ENCODE assay signal across 12 cellular contexts in genomic region chr17:82836823-82837357, GRCh38. TPM values are rescaled to one million over a fixed set of nuclear protein-coding genes. Genes with fewer than 3 reads are reported as not detected.
DNase-seq lines count a peak whose midpoint lies in the region; ATAC-seq, FAIRE-seq and TF ChIP-seq lines count a peak whose summit lies in the region.
"Had no signal": no experiment of that assay in that cellular context is flagged by ENCODE, and none has a peak within 500 bp of the region (broad histone marks: within the 10 kb centered on the region; RNA-seq: fewer than 3 reads in every experiment).

No MANE protein-coding gene starts in this region.

- H2AFZ ChIP-seq in keratinocyte (ENCODE audit: control insufficient read depth, low read length): no peak overlapping the region

- no peak overlapping the region for H3K4me2 ChIP-seq in keratinocyte (ENCODE audit: control insufficient read depth, extremely low read depth, insufficient read depth, low read depth, low read length)

- H3K9me3 ChIP-seq in keratinocyte (ENCODE audit: control insufficient read depth, low read depth, low read length) (no peaks in the 10 kb centered on the region), suprapubic skin (no peaks in the 10 kb centered on the region)
- H3K9me3 ChIP-seq: HAP-1 had no signal

- peak overlapping the region; percentile 92 for H3K9ac ChIP-seq in keratinocyte (ENCODE audit: control insufficient read depth, extremely low read depth, insufficient read depth, low read length)

- DNase-seq in NCI-H510A treated with DMSO at 0.1 percent for 48 hours (lab: John Stamatoyannopoulos, UW) (peak; percentile 72), NCI-H510A (lab: John Stamatoyannopoulos, UW) (no peak), astrocyte of the cerebellum (ENCODE audit: low read depth) (no peak), keratinocyte (ENCODE audit: low read depth, low spot score) (no peak), suprapubic skin (ENCODE audit: low spot score in 2 of 2) (no peak), DMS114 treated with DMSO at 0.1 percent for 48 hours (lab: John Stamatoyannopoulos, UW; ENCODE audit: unreplicated experiment) (no peak), NCI-H524 treated with DMSO at 0.1 percent for 48 hours (lab: John Stamatoyannopoulos, UW) (no peak)
- DNase-seq: RPMI8226 had no signal

- no peak for TF ChIP-seq POLR2A in suprapubic skin (IDR thresholded peaks at IDR 0.05)

- dilution Hi-C loops in keratinocyte (cut with MboI; ENCODE audit: extremely low pct_ligation_motif_present, low sequenced_read_pairs): no loop called here

- H3K27ac ChIP-seq in keratinocyte (ENCODE audit: control insufficient read depth, insufficient read depth, low read length) (peak overlapping the region; percentile 100), suprapubic skin (peak overlapping the region; percentile 82)

- in situ Hi-C loops in astrocyte of the cerebellum (cut with HindIII; ENCODE audit: low sequenced_read_pairs): no loop called here

- WGBS in suprapubic skin: 48% methylated on average over 12 of the region's 12 CpGs

- H3K79me2 ChIP-seq in keratinocyte (ENCODE audit: control insufficient read depth, insufficient read depth, low read length): peaks cover 5% of the 10 kb centered on the region

- peaks cover 27% of the 10 kb centered on the region for H3K4me1 ChIP-seq in keratinocyte (ENCODE audit: control insufficient read depth, extremely low read depth, insufficient read depth, low read length)
- H3K4me1 ChIP-seq in suprapubic skin: peaks cover 55% of the 10 kb centered on the region

- no peak for TF ChIP-seq EP300 in suprapubic skin (IDR thresholded peaks at IDR 0.05)

- H4K20me1 ChIP-seq in keratinocyte (ENCODE audit: control insufficient read depth, extremely low read depth, insufficient read depth, low read length): no peaks in the 10 kb centered on the region

- ATAC-seq in GM19397 (IDR thresholded peaks at IDR 0.05; ENCODE audit: unreplicated experiment): no peak
- ATAC-seq: GM12878 had no signal

- peaks cover 3 to 14% of the 10 kb centered on the region in 2 experiments for H3K36me3 ChIP-seq in keratinocyte (ENCODE audit: control insufficient read depth in 2 of 2, extremely low read depth in 1 of 2, insufficient read depth in 2 of 2, low read length in 2 of 2)
- H3K36me3 ChIP-seq in suprapubic skin: peaks cover 20% of the 10 kb centered on the region

- TF ChIP-seq CTCF in astrocyte of the cerebellum (IDR thresholded peaks at IDR 0.05; ENCODE audit: low read depth, low read length, missing control alignments): peak; percentile 28
- peak in 1 of 3 experiments; percentile 8 for TF ChIP-seq CTCF in keratinocyte (optimal IDR thresholded peaks at IDR 0.05 in 1 of 3, IDR thresholded peaks at IDR 0.05 in 1 of 3, conservative IDR thresholded peaks at IDR 0.05 in 1 of 3; ENCODE audit: extremely low read depth in 1 of 3, insufficient read depth in 2 of 3, low read length in 3 of 3)
- no peak for TF ChIP-seq CTCF in suprapubic skin (IDR thresholded peaks at IDR 0.05)

- H3K4me3 ChIP-seq in astrocyte of the cerebellum (ENCODE audit: low read depth, low read length) (no peak overlapping the region), keratinocyte (ENCODE audit: control insufficient read depth in 2 of 3, extremely low read depth in 1 of 3, insufficient read depth in 2 of 3, low read depth in 1 of 3, low read length in 3 of 3) (no peak overlapping the region), suprapubic skin (peak overlapping the region; percentile 43)
- H3K4me3 ChIP-seq: GM12878, HAP-1 had no signal

- no peaks in the 10 kb centered on the region for H3K27me3 ChIP-seq in keratinocyte (ENCODE audit: control insufficient read depth, extremely low read depth, insufficient read depth, low read length)
- no peaks in the 10 kb centered on the region for H3K27me3 ChIP-seq in suprapubic skin

- peaks cover 2% of the 10 kb centered on the region for H3K9me1 ChIP-seq in keratinocyte (ENCODE audit: control insufficient read depth, extremely low read depth, insufficient read depth, low read length)

- no peak for FAIRE-seq in keratinocyte (lab: Jason Lieb, UNC)
- FAIRE-seq: GM12878 had no signal

RNA-seq across cellular contexts. Expression of gene ZNF750, which starts 2.9 kb away (rescaled TPM):
- 1.8 to 9.6 TPM (median 5.5 TPM) in 3 replicates for polyA plus RNA-seq in keratinocyte
- 23.7 TPM for polyA plus RNA-seq in keratinocyte (2011; ENCODE audit: low read depth)
- 4.5 and 4.8 TPM in 2 replicates for polyA plus RNA-seq in keratinocyte (2011; cell fraction: cytosol; rRNA removed)
- 11.0 and 12.9 TPM in 2 replicates for polyA plus RNA-seq in keratinocyte (2011; cell fraction: nucleus; rRNA removed)
- polyA plus RNA-seq in keratinocyte (2012; ENCODE audit: low replicate concordance): 2.3 and 43.8 TPM in 2 replicates
- 2.2 to 8.9 TPM (median 6.0 TPM) in 3 replicates for polyA minus RNA-seq in keratinocyte
- polyA minus RNA-seq in keratinocyte (2011; cell fraction: cytosol; rRNA and poly(A)+ RNA removed): 3.3 TPM
- polyA minus RNA-seq in keratinocyte (2011; cell fraction: nucleus; rRNA and poly(A)+ RNA removed): 8.4 and 9.1 TPM in 2 replicates
- total RNA-seq in suprapubic skin: 100 to 1,000 TPM; 117 to 353 (median 233) TPM
- total RNA-seq: A172, GM12878 had no signal
